Comparison of ENCODE assay signal across 13 cellular contexts in the genomic region with DNA sequence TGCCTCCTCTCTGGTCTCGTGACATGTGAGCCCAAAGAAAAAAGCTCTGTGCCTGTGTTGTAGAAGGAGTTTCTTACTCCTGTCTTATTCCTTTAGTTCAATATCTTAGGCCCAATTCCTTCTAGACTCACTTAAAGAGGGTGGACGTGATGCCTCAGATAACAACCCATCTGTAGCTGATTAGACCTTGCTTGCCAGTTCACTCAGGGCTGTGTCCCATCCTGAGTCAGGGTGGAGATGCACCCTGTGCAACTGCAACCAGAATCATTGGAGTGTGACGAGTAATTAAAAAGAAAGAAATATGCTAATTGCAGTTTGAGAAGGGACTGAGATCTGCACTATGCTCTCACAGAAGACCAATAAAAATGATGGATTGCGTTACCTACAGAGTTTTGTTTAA.
DNase-seq lines count a peak whose midpoint lies in the region; ATAC-seq and TF ChIP-seq lines count a peak whose summit lies in the region.
"Had no signal": no experiment of that assay in that cellular context is flagged by ENCODE, and none has a peak within 500 bp of the region (broad histone marks: within the 10 kb centered on the region; RNA-seq: fewer than 3 reads in every experiment).

No MANE protein-coding gene starts in this region.

- 0 out of 2 replicates have a peak overlapping the region, but pooled peaks have one; percentile 20 for H3K27ac ChIP-seq in BLaER1
- H3K27ac ChIP-seq in GM23338 (ENCODE audit: low read depth) = no peak overlapping the region

- H3K9me2 ChIP-seq in GM23338 (ENCODE audit: insufficient read depth) = no peaks in the 10 kb centered on the region

- no peaks in the 10 kb centered on the region for H4K20me1 ChIP-seq in BLaER1
- no peaks in the 10 kb centered on the region for H4K20me1 ChIP-seq in GM23338 (replicated peaks; ENCODE audit: insufficient read depth)

- H3K27me3 ChIP-seq in BLaER1 (no peaks in the 10 kb centered on the region), GM23338 (ENCODE audit: insufficient read depth) (no peaks in the 10 kb centered on the region)
- H3K27me3 ChIP-seq: BE2C had no signal

- no peak for ATAC-seq in GM23338
- ATAC-seq: HCT116, HepG2 had no signal

- H3K9me3 Mint-ChIP-seq in GM23338 = peaks cover 26% of the 10 kb centered on the region

- no peaks in the 10 kb centered on the region; the same call in 2 of the 3 replicates for H3K36me3 Mint-ChIP-seq in GM23338 (ENCODE audit: low read depth)
- H3K36me3 Mint-ChIP-seq: CD8-positive, alpha-beta memory T cell had no signal

- no peaks in the 10 kb centered on the region for H3F3A ChIP-seq in GM23338 (replicated peaks; ENCODE audit: low read depth)

- no peak overlapping the region for H3K4me3 Mint-ChIP-seq in GM23338
- H3K4me3 Mint-ChIP-seq: CD8-positive, alpha-beta memory T cell had no signal

- no peak overlapping the region for H3K9ac ChIP-seq in BLaER1

- no peak overlapping the region for H3K4me3 ChIP-seq in BLaER1
- H3K4me3 ChIP-seq in GM23338 = no peak overlapping the region

- H3K36me3 ChIP-seq in BLaER1 (no peaks in the 10 kb centered on the region), GM23338 (ENCODE audit: insufficient read depth) (no peaks in the 10 kb centered on the region)
- H3K36me3 ChIP-seq: BE2C had no signal

- H3K79me2 ChIP-seq in GM23338 (replicated peaks; ENCODE audit: insufficient read depth) = no peaks in the 10 kb centered on the region

- DNase-seq in GM23338 (ENCODE audit: low spot score) = no peak
- DNase-seq in SK-N-DZ (ENCODE audit: low spot score) = peak; percentile 23
- peak; percentile 17 for DNase-seq in left kidney (ENCODE audit: low read depth, low spot score)
- no peak for DNase-seq in COLO829 (ENCODE audit: low spot score)
- DNase-seq in NCI-H446 treated with DMSO at 0.1 percent for 48 hours (lab: John Stamatoyannopoulos, UW) = no peak
- no peak for DNase-seq in stimulated activated naive CD4-positive, alpha-beta T cell treated with Interleukin-2 at 50 U/mL for 16 hours (lab: John Stamatoyannopoulos, UW)
- DNase-seq: BE2C; CD8-positive, alpha-beta memory T cell; DMS53; GF-D8 had no signal

- H3K4me2 ChIP-seq in BLaER1 (peak overlapping the region; percentile 48), GM23338 (no peak overlapping the region)

- H3K4me1 ChIP-seq in BLaER1 (peaks cover 28% of the 10 kb centered on the region), GM23338 (ENCODE audit: insufficient read depth) (no peaks in the 10 kb centered on the region)
- H3K4me1 ChIP-seq: BE2C had no signal

- 0 out of 2 replicates have a peak overlapping the region, but pooled peaks have one; percentile 38 for H2AFZ ChIP-seq in GM23338

- H3K27ac Mint-ChIP-seq in GM23338 = no peak overlapping the region
- H3K27ac Mint-ChIP-seq: CD8-positive, alpha-beta memory T cell had no signal

- H3K9me3 ChIP-seq in BLaER1 = peaks cover 12% of the 10 kb centered on the region; the same call in 1 of the 2 replicates
- H3K9me3 ChIP-seq: BE2C had no signal

- no peak for TF ChIP-seq CTCF in GM23338 (conservative IDR thresholded peaks at IDR 0.05; ENCODE audit: low read depth in 2 of 2)

- peaks cover 5% of the 10 kb centered on the region for H3K27me3 Mint-ChIP-seq in GM23338 (ENCODE audit: insufficient read depth, low read depth, poor library complexity)

- H3K4me1 Mint-ChIP-seq in GM23338 = no peaks in the 10 kb centered on the region
- H3K4me1 Mint-ChIP-seq: CD8-positive, alpha-beta memory T cell had no signal

TF ChIP-seq in GM23338, 12 proteins besides CTCF, POLR2A, EP300 and RAD21 (continues in another document):
- TF ChIP-seq EZH2phosphoT487 (IDR thresholded peaks at IDR 0.05; ENCODE audit: unreplicated experiment) (no peak), STAT1 (IDR thresholded peaks at IDR 0.05; ENCODE audit: unreplicated experiment) (no peak), POLR2AphosphoS5 (IDR thresholded peaks at IDR 0.05; ENCODE audit: low read depth) (no peak), JUNB (IDR thresholded peaks at IDR 0.05; ENCODE audit: unreplicated experiment) (no peak), ZNF114 (CRISPR knock-in tag; IDR thresholded peaks at IDR 0.05) (no peak), EZH2 (IDR thresholded peaks at IDR 0.05; ENCODE audit: low read depth, unreplicated experiment) (no peak), NANOG (IDR thresholded peaks at IDR 0.05; ENCODE audit: borderline replicate concordance) (no peak)
- TF ChIP-seq, protein P1, sequence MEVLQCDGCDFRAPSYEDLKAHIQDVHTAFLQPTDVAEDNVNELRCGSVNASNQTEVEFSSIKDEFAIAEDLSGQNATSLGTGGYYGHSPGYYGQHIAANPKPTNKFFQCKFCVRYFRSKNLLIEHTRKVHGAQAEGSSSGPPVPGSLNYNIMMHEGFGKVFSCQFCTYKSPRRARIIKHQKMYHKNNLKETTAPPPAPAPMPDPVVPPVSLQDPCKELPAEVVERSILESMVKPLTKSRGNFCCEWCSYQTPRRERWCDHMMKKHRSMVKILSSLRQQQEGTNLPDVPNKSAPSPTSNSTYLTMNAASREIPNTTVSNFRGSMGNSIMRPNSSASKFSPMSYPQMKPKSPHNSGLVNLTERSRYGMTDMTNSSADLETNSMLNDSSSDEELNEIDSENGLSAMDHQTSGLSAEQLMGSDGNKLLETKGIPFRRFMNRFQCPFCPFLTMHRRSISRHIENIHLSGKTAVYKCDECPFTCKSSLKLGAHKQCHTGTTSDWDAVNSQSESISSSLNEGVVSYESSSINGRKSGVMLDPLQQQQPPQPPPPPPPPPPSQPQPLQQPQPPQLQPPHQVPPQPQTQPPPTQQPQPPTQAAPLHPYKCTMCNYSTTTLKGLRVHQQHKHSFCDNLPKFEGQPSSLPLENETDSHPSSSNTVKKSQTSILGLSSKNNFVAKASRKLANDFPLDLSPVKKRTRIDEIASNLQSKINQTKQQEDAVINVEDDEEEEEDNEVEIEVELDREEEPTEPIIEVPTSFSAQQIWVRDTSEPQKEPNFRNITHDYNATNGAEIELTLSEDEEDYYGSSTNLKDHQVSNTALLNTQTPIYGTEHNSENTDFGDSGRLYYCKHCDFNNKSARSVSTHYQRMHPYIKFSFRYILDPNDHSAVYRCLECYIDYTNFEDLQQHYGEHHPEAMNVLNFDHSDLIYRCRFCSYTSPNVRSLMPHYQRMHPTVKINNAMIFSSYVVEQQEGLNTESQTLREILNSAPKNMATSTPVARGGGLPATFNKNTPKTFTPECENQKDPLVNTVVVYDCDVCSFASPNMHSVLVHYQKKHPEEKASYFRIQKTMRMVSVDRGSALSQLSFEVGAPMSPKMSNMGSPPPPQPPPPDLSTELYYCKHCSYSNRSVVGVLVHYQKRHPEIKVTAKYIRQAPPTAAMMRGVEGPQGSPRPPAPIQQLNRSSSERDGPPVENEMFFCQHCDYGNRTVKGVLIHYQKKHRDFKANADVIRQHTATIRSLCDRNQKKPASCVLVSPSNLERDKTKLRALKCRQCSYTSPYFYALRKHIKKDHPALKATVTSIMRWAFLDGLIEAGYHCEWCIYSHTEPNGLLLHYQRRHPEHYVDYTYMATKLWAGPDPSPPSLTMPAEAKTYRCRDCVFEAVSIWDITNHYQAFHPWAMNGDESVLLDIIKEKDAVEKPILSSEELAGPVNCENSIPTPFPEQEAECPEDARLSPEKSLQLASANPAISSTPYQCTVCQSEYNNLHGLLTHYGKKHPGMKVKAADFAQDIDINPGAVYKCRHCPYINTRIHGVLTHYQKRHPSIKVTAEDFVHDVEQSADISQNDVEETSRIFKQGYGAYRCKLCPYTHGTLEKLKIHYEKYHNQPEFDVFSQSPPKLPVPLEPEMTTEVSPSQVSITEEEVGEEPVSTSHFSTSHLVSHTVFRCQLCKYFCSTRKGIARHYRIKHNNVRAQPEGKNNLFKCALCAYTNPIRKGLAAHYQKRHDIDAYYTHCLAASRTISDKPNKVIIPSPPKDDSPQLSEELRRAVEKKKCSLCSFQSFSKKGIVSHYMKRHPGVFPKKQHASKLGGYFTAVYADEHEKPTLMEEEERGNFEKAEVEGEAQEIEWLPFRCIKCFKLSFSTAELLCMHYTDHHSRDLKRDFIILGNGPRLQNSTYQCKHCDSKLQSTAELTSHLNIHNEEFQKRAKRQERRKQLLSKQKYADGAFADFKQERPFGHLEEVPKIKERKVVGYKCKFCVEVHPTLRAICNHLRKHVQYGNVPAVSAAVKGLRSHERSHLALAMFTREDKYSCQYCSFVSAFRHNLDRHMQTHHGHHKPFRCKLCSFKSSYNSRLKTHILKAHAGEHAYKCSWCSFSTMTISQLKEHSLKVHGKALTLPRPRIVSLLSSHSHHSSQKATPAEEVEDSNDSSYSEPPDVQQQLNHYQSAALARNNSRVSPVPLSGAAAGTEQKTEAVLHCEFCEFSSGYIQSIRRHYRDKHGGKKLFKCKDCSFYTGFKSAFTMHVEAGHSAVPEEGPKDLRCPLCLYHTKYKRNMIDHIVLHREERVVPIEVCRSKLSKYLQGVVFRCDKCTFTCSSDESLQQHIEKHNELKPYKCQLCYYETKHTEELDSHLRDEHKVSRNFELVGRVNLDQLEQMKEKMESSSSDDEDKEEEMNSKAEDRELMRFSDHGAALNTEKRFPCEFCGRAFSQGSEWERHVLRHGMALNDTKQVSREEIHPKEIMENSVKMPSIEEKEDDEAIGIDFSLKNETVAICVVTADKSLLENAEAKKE (CRISPR knock-in tag; IDR thresholded peaks at IDR 0.05) = no peak
- TF ChIP-seq, protein P2, sequence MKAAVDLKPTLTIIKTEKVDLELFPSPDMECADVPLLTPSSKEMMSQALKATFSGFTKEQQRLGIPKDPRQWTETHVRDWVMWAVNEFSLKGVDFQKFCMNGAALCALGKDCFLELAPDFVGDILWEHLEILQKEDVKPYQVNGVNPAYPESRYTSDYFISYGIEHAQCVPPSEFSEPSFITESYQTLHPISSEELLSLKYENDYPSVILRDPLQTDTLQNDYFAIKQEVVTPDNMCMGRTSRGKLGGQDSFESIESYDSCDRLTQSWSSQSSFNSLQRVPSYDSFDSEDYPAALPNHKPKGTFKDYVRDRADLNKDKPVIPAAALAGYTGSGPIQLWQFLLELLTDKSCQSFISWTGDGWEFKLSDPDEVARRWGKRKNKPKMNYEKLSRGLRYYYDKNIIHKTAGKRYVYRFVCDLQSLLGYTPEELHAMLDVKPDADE (IDR thresholded peaks at IDR 0.05) = no peak

Comparison
In these comparisons a context has a peak if more than half of its experiments do, and no peak if none do; other contexts are left out.
1. DNase-seq: peak in SK-N-DZ (single experiment) and left kidney (single experiment); none in GM23338 (single experiment), COLO829 (single experiment), NCI-H446 treated with DMSO at 0.1 percent for 48 hours (single experiment) and stimulated activated naive CD4-positive, alpha-beta T cell treated with Interleukin-2 at 50 U/mL for 16 hours (single experiment).